ENCODE assay signal across 8 cellular contexts in genomic region chr12:100574262-100575074, GRCh38. TPM values are rescaled to one million over a fixed set of nuclear protein-coding genes. Genes with fewer than 3 reads are reported as not detected.
DNase-seq lines count a peak whose midpoint lies in the region; ATAC-seq, FAIRE-seq and TF ChIP-seq lines count a peak whose summit lies in the region.

No MANE protein-coding gene starts in this region.

- H3K27ac Mint-ChIP-seq in neural progenitor cell, result peak overlapping the region; percentile 81

- TF ChIP-seq CTCF in fibroblast of mammary gland (conservative IDR thresholded peaks at IDR 0.05; ENCODE audit: control insufficient read depth, insufficient read depth, low read depth, low read length) (no peak), neural progenitor cell (IDR thresholded peaks at IDR 0.05) (no peak)

- peaks cover 14% of the 10 kb centered on the region for H4K20me1 ChIP-seq in neural progenitor cell (ENCODE audit: low read depth)

- peak overlapping the region; percentile 86 for H3K4me2 ChIP-seq in neural progenitor cell

- H3K27me3 Mint-ChIP-seq in neural progenitor cell (ENCODE audit: insufficient read depth, low read depth), result peaks cover 2% of the 10 kb centered on the region

- peaks cover 14% of the 10 kb centered on the region for H3K36me3 Mint-ChIP-seq in neural progenitor cell

- no peaks in the 10 kb centered on the region for H3K9me3 ChIP-seq in SK-N-MC (ENCODE audit: low read depth, low read length)
- H3K9me3 ChIP-seq in neural progenitor cell (ENCODE audit: low read depth), result no peaks in the 10 kb centered on the region

- H3K4me1 Mint-ChIP-seq in neural progenitor cell, result peaks cover 15% of the 10 kb centered on the region

- CTCF ChIA-PET in HEK293T (lab: Yijun Ruan, JAX), result interaction anchor here (1.1 kb wide), 1 partner anchor 170 kb away, joined by 3 read pairs; no protein-coding TSS in a partner anchor

- H3K4me3 Mint-ChIP-seq in neural progenitor cell, result peak overlapping the region; percentile 97

- H3K27ac ChIP-seq in SK-N-MC (no peak overlapping the region), neural progenitor cell (no peak overlapping the region)

- H3K9ac ChIP-seq in SK-N-MC (ENCODE audit: insufficient read length) (peak overlapping the region; percentile 73), neural progenitor cell (peak overlapping the region; percentile 33)

- no peak for ATAC-seq in HG03439 (IDR thresholded peaks at IDR 0.05; ENCODE audit: unreplicated experiment)
- ATAC-seq in HG03571 (IDR thresholded peaks at IDR 0.05; ENCODE audit: unreplicated experiment), result no peak

- H3F3A ChIP-seq in neural progenitor cell (ENCODE audit: low read depth), result peaks cover 11% of the 10 kb centered on the region

- H3K79me2 ChIP-seq in neural progenitor cell (ENCODE audit: low read depth), result peaks cover 44% of the 10 kb centered on the region

- POLR2A ChIA-PET in HEK293T (lab: Yijun Ruan, JAX), result interaction anchor here (1.5 kb wide), 1 partner anchor 23 kb away, joined by 3 read pairs; no protein-coding TSS in a partner anchor

- no peaks in the 10 kb centered on the region for H3K36me3 ChIP-seq in SK-N-MC (ENCODE audit: insufficient read depth, low read length)
- H3K36me3 ChIP-seq in neural progenitor cell, result no peaks in the 10 kb centered on the region

- H3K27me3 ChIP-seq in neural progenitor cell, result peaks cover 29% of the 10 kb centered on the region

- FAIRE-seq in H54 (lab: Jason Lieb, UNC), result no peak

- H3K4me3 ChIP-seq in SK-N-MC (peak overlapping the region; percentile 93), fibroblast of mammary gland (ENCODE audit: control insufficient read depth, low read depth, low read length) (peak overlapping the region; percentile 83), neural progenitor cell (peak overlapping the region; percentile 77)

- H3K4me1 ChIP-seq in neural progenitor cell, result peaks cover 11% of the 10 kb centered on the region

- peak overlapping the region; percentile 87 for H2AFZ ChIP-seq in neural progenitor cell (replicated peaks)

- no peak for TF ChIP-seq POLR2A in H54 (IDR thresholded peaks at IDR 0.05; ENCODE audit: low read depth, low read length)

- peak; percentile 51 for DNase-seq in DMS53 treated with DMSO at 0.1 percent for 48 hours (lab: John Stamatoyannopoulos, UW; ENCODE audit: unreplicated experiment)
- peak; percentile 16 for DNase-seq in HEK293T (ENCODE audit: extremely low spot score)
- no peak for DNase-seq in SK-N-MC (ENCODE audit: low read depth, low spot score)
- peak; percentile 21 for DNase-seq in fibroblast of mammary gland (ENCODE audit: low read depth)
- peak; percentile 45 for DNase-seq in neural progenitor cell (ENCODE audit: low spot score)
- no peak for DNase-seq in H54 (ENCODE audit: insufficient read length, low spot score)

- no peaks in the 10 kb centered on the region for H3K9me3 Mint-ChIP-seq in neural progenitor cell

TF ChIP-seq in HEK293T, 16 proteins besides CTCF, POLR2A, EP300 and RAD21:
- no peak for TF ChIP-seq L3MBTL2 (conservative IDR thresholded peaks at IDR 0.05)
- no peak for TF ChIP-seq SP1 (IDR thresholded peaks at IDR 0.05)
- no peak for TF ChIP-seq TARDBP (IDR thresholded peaks at IDR 0.05)
- no peak for TF ChIP-seq CTBP1 (IDR thresholded peaks at IDR 0.05; ENCODE audit: borderline replicate concordance)
- no peak for TF ChIP-seq FOXA1 (IDR thresholded peaks at IDR 0.05)
- TF ChIP-seq BHLHE40 (IDR thresholded peaks at IDR 0.05; ENCODE audit: borderline replicate concordance), result no peak
- no peak for TF ChIP-seq FOXK2 (IDR thresholded peaks at IDR 0.05)
TF ChIP-seq in HEK293T: peak in this region for 0.

RNA-seq across cellular contexts. Expression of gene GAS2L3, which starts 1.0 kb away (rescaled TPM):
- 40.6 and 57.6 TPM in 2 replicates for total RNA-seq in neural progenitor cell (ENCODE audit: low replicate concordance)

Comparison
In these comparisons a context has a peak if more than half of its experiments do, and no peak if none do; other contexts are left out.
1. DNase-seq: peak in DMS53 treated with DMSO at 0.1 percent for 48 hours (single experiment), HEK293T (single experiment), fibroblast of mammary gland (single experiment) and neural progenitor cell (single experiment); none in SK-N-MC (single experiment) and H54 (single experiment).
2. Peak in every context shown above with its lines, with median percentiles within 50 percentile points of each other: H3K4me3 ChIP-seq.